ENCODE assay signal across 8 cellular contexts in genomic region chr10:72133517-72133916, GRCh38. TPM values are rescaled to one million over a fixed set of nuclear protein-coding genes. Genes with fewer than 3 reads are reported as not detected.
DNase-seq lines count a peak whose midpoint lies in the region; ATAC-seq lines count a peak whose summit lies in the region.

No MANE protein-coding gene starts in this region.

- DNase-seq in AG08395 (ENCODE audit: low spot score) (peak; percentile 76), adipocyte (ENCODE audit: low read depth) (peak; percentile 60), stromal cell of bone marrow (ENCODE audit: low read depth) (peak; percentile 55), H4 (ENCODE audit: low spot score) (no peak), UCSD-AML1 (lab: John Stamatoyannopoulos, UW; ENCODE audit: unreplicated experiment) (no peak)
- no peak for DNase-seq in activated T-cell treated with anti-CD3 and anti-CD28 coated beads, Interleukin-2, amount 50 U/mL, for 4 hours

- H3K27me3 Mint-ChIP-seq in activated T-cell treated with anti-CD3 and anti-CD28 coated beads, Interleukin-2, amount 50 U/mL, for 4 hours (ENCODE audit: low read depth), result no peaks in the 10 kb centered on the region

- no peak overlapping the region for H3K4me3 Mint-ChIP-seq in activated T-cell treated with anti-CD3 and anti-CD28 coated beads, Interleukin-2, amount 50 U/mL, for 4 hours

- H3K4me1 Mint-ChIP-seq in activated T-cell treated with anti-CD3 and anti-CD28 coated beads, Interleukin-2, amount 50 U/mL, for 4 hours (ENCODE audit: low read depth), result peaks cover 19% of the 10 kb centered on the region

- no peaks in the 10 kb centered on the region for H3K9me3 ChIP-seq in adipocyte (ENCODE audit: control insufficient read depth, low read length)

- no peaks in the 10 kb centered on the region for H3K27me3 ChIP-seq in adipocyte (replicated peaks; ENCODE audit: control insufficient read depth, insufficient read depth, low read length)

- no peak overlapping the region for H3K4me3 ChIP-seq in adipocyte (ENCODE audit: low read length)

- no peaks in the 10 kb centered on the region for H3K9me3 Mint-ChIP-seq in activated T-cell treated with anti-CD3 and anti-CD28 coated beads, Interleukin-2, amount 50 U/mL, for 4 hours

- H3K9ac ChIP-seq in adipocyte (ENCODE audit: low read length), result no peak overlapping the region

- peaks cover 9% of the 10 kb centered on the region for H3K36me3 Mint-ChIP-seq in activated T-cell treated with anti-CD3 and anti-CD28 coated beads, Interleukin-2, amount 50 U/mL, for 4 hours (ENCODE audit: insufficient read depth)

- peaks cover 4% of the 10 kb centered on the region for H3K4me1 ChIP-seq in adipocyte (ENCODE audit: control insufficient read depth, insufficient read depth, low read length)

- peaks cover 11% of the 10 kb centered on the region for H3K36me3 ChIP-seq in adipocyte (ENCODE audit: control insufficient read depth, insufficient read depth, low read length, severe bottlenecking)

- peak; percentile 91 for ATAC-seq in GM19025 (IDR thresholded peaks at IDR 0.05; ENCODE audit: low read depth, unreplicated experiment)
- peak; percentile 90 for ATAC-seq in HG03108 (IDR thresholded peaks at IDR 0.05; ENCODE audit: unreplicated experiment)
- ATAC-seq in activated T-cell treated with anti-CD3 and anti-CD28 coated beads, Interleukin-2, amount 50 U/mL, for 4 hours, result no peak

RNA-seq across cellular contexts. Expression of gene SPOCK2, which starts 45.2 kb away (rescaled TPM):
- 0.27 and 0.29 TPM in 2 replicates for total RNA-seq in H4 (2014; rRNA removed; shearing (Covaris generic))
- total RNA-seq in activated T-cell treated with anti-CD3 and anti-CD28 coated beads, Interleukin-2, amount 50 U/mL, for 4 hours, result 10 to 100 TPM; 74.7 to 85.7 (median 83.2) TPM

Comparison
In these comparisons a context has a peak if more than half of its experiments do, and no peak if none do; other contexts are left out.
1. DNase-seq: peak in AG08395 (single experiment), adipocyte (single experiment) and stromal cell of bone marrow (single experiment); none in H4 (single experiment), UCSD-AML1 (single experiment) and activated T-cell treated with anti-CD3 and anti-CD28 coated beads, Interleukin-2, amount 50 U/mL, for 4 hours (single experiment).
2. ATAC-seq: peak in GM19025 (single experiment) and HG03108 (single experiment); none in activated T-cell treated with anti-CD3 and anti-CD28 coated beads, Interleukin-2, amount 50 U/mL, for 4 hours (0 of 2).
3. RNA of gene SPOCK2, which starts 45.2 kb away (total RNA-seq): 74.7 to 85.7 TPM in activated T-cell treated with anti-CD3 and anti-CD28 coated beads, Interleukin-2, amount 50 U/mL, for 4 hours; 0.27 to 0.29 TPM in H4; every median in the first group is over 10 times any median in the second.